8 cellular contexts compared by ENCODE assay signal in genomic region chr20:45880988-45881788, GRCh38. TPM values are rescaled to one million over a fixed set of nuclear protein-coding genes. Genes with fewer than 3 reads are reported as not detected.
DNase-seq lines count a peak whose midpoint lies in the region; ATAC-seq and TF ChIP-seq lines count a peak whose summit lies in the region.

TSS of gene ZSWIM1 (plus strand) at chr20:45881227. CDS start at chr20:45882593, 1,366 bp downstream.

- BruUV-seq in mammary epithelial cell (replicated peaks; lab: Mats Ljungman, UMichigan): TSS peak; percentile 72

- H3K4me1 ChIP-seq in mammary epithelial cell (ENCODE audit: insufficient read depth, low read length): peaks cover 10% of the 10 kb centered on the region
- H3K4me1 ChIP-seq in iPS-20b (ENCODE audit: insufficient read depth, low read length): no peaks in the 10 kb centered on the region
- H3K4me1 ChIP-seq in skeletal muscle tissue (ENCODE audit: control insufficient read depth in 3 of 3, insufficient read depth in 3 of 3, low read length in 3 of 3): peaks cover 17 to 29% (median 20%) of the 10 kb centered on the region in 3 donors

- dilution Hi-C loops in mammary epithelial cell (cut with HindIII; ENCODE audit: low sequenced_read_pairs): no loop called here

- H3K4me2 ChIP-seq in mammary epithelial cell (ENCODE audit: insufficient read depth, low read depth, low read length): peak within 1 kb of the TSS; percentile 97

- TF ChIP-seq CTCF in AG04449 (IDR thresholded peaks at IDR 0.05; ENCODE audit: insufficient read depth, low read length, missing control alignments) (no peak), VCaP (conservative IDR thresholded peaks at IDR 0.05) (no peak), mammary epithelial cell (conservative IDR thresholded peaks at IDR 0.05 in 1 of 2, IDR thresholded peaks at IDR 0.05 in 1 of 2; ENCODE audit: extremely low read depth in 1 of 2, insufficient read depth in 1 of 2, low read depth in 1 of 2, low read length in 2 of 2) (no peak)

- peaks cover 6% of the 10 kb centered on the region for H3K36me3 ChIP-seq in mammary epithelial cell (ENCODE audit: insufficient read depth, low read length)
- peaks cover 48% of the 10 kb centered on the region for H3K36me3 ChIP-seq in iPS-20b (ENCODE audit: insufficient read depth, low read depth, low read length)
- peaks cover 33 to 37% (median 35%) of the 10 kb centered on the region in 3 donors for H3K36me3 ChIP-seq in skeletal muscle tissue (ENCODE audit: control insufficient read depth in 3 of 3, insufficient read depth in 3 of 3, low read length in 3 of 3)

- intact Hi-C loops in mammary epithelial cell (cut with micrococcal nuclease): no loop called here

- peak; percentile 95 for ATAC-seq in GM18873 (IDR thresholded peaks at IDR 0.05; ENCODE audit: low FRiP score, unreplicated experiment)
- ATAC-seq in HG03135 (IDR thresholded peaks at IDR 0.05; ENCODE audit: unreplicated experiment): peak; percentile 97

- CTCF ChIA-PET in AG04449 (lab: Yijun Ruan, JAX): interaction anchor here (0.9 to 3.4 kb wide), 5 partner anchors 10 to 89 kb away, joined by 3 to 50 read pairs (median 6); partner anchors contain the start of genes CTSA and NEURL2
- CTCF ChIA-PET in mammary epithelial cell (lab: Charles Lee; ENCODE audit: low non-redundant PET): interaction anchor here (0.6 kb wide), 1 partner anchor 46 kb away, joined by 4 read pairs; no protein-coding TSS in a partner anchor

- DNase-seq in AG04449 (ENCODE audit: low read depth, low spot score): peak; percentile 94
- DNase-seq in NCI-H2196 (lab: John Stamatoyannopoulos, UW; ENCODE audit: unreplicated experiment): peak; percentile 99
- peak; percentile 98 for DNase-seq in mammary epithelial cell

- peaks cover 30% of the 10 kb centered on the region for H3K79me2 ChIP-seq in mammary epithelial cell (ENCODE audit: insufficient read depth, low read length)

- H3K27ac ChIP-seq in VCaP (peak within 1 kb of the TSS; percentile 77), mammary epithelial cell (ENCODE audit: insufficient read depth, low read depth, low read length) (peak within 1 kb of the TSS; percentile 84), iPS-20b (ENCODE audit: low read length) (no peak within 1 kb of the TSS), skeletal muscle tissue (ENCODE audit: low read depth, low read length) (peak within 1 kb of the TSS; percentile 84)

- H3K27me3 ChIP-seq in mammary epithelial cell (ENCODE audit: insufficient read depth, low read length) (no peaks in the 10 kb centered on the region), iPS-20b (ENCODE audit: insufficient read depth, low read length) (no peaks in the 10 kb centered on the region), skeletal muscle tissue (ENCODE audit: control insufficient read depth in 3 of 3, insufficient read depth in 3 of 3, low read length in 3 of 3) (no peaks in the 10 kb centered on the region)

- H3K9ac ChIP-seq in mammary epithelial cell (ENCODE audit: insufficient read depth, low read length): peak within 1 kb of the TSS; percentile 95
- peak within 1 kb of the TSS; percentile 95 for H3K9ac ChIP-seq in iPS-20b (ENCODE audit: low read depth, low read length)
- H3K9ac ChIP-seq in skeletal muscle tissue (ENCODE audit: low read depth in 1 of 3, low read length in 3 of 3): peak within 1 kb of the TSS; percentile 76 to 99 (median 96)

- POLR2A ChIA-PET in AG04449 (lab: Yijun Ruan, JAX): interaction anchor here (0.6 to 1.7 kb wide), 14 partner anchors 9 to 461 kb away, joined by 3 to 21 read pairs (median 3); partner anchors contain the start of genes ACOT8, CTSA, NEURL2 and PCIF1

- H2AFZ ChIP-seq in mammary epithelial cell (ENCODE audit: low read depth, low read length): peak within 1 kb of the TSS; percentile 95

- WGBS in mammary epithelial cell (ENCODE audit: low coverage, missing lambda C conversion rate): 2% methylated on average over 21 of the region's 23 CpGs

- in situ Hi-C loops in mammary epithelial cell (cut with MboI; ENCODE audit: low sequenced_read_pairs in 2 of 2): no loop called here

- H4K20me1 ChIP-seq in mammary epithelial cell (ENCODE audit: insufficient read depth, low read length): no peaks in the 10 kb centered on the region

- H3K4me3 ChIP-seq in AG04449 (ENCODE audit: low read depth, low read length) (peak within 1 kb of the TSS; percentile 82), mammary epithelial cell (replicated peaks in 1 of 3; ENCODE audit: insufficient read depth in 1 of 3, low read depth in 2 of 3, low read length in 3 of 3) (peak within 1 kb of the TSS; percentile 73 to 96 (median 89)), iPS-20b (ENCODE audit: low read length) (peak within 1 kb of the TSS; percentile 97), skeletal muscle tissue (ENCODE audit: low read length in 3 of 3) (peak within 1 kb of the TSS; percentile 78 to 99 (median 98))

- H3K9me3 ChIP-seq in mammary epithelial cell (replicated peaks; ENCODE audit: insufficient read depth, low read length) (no peaks in the 10 kb centered on the region), iPS-20b (ENCODE audit: insufficient read depth, low read depth, low read length) (no peaks in the 10 kb centered on the region), skeletal muscle tissue (ENCODE audit: control insufficient read depth in 3 of 3, low read length in 3 of 3) (no peaks in the 10 kb centered on the region)

RNA-seq across cellular contexts. Expression of gene ZSWIM1, which starts in this region (rescaled TPM):
- 1 to 10 TPM; 9.5 to 9.8 TPM for total RNA-seq in mammary epithelial cell
- polyA plus RNA-seq in mammary epithelial cell: 5.3 TPM
- polyA minus RNA-seq in mammary epithelial cell: 27.5 TPM
- 3.1 TPM for total RNA-seq in skeletal muscle tissue
